Comparison of ENCODE assay signal across 8 cellular contexts in genomic region chr3:5006755-5007202, GRCh38. TPM values are rescaled to one million over a fixed set of nuclear protein-coding genes. Genes with fewer than 3 reads are reported as not detected.
DNase-seq lines count a peak whose midpoint lies in the region; ATAC-seq and TF ChIP-seq lines count a peak whose summit lies in the region.

No MANE protein-coding gene starts in this region.

- H3K27ac Mint-ChIP-seq in naive thymus-derived CD4-positive, alpha-beta T cell: peak overlapping the region in 5 of 9 donors; percentile 28 to 82 (median 54)

- peaks cover 0 to 4% of the 10 kb centered on the region in 2 donors for H3K4me1 ChIP-seq in right atrium auricular region
- H3K4me1 ChIP-seq in naive thymus-derived CD4-positive, alpha-beta T cell (ENCODE audit: control insufficient read depth in 2 of 2, insufficient read depth in 2 of 2, low read length in 2 of 2): peaks cover 0 to 39% of the 10 kb centered on the region in 2 donors

- no peaks in the 10 kb centered on the region for H3K27me3 ChIP-seq in right atrium auricular region
- no peaks in the 10 kb centered on the region for H3K27me3 ChIP-seq in naive thymus-derived CD4-positive, alpha-beta T cell (ENCODE audit: control insufficient read depth in 2 of 2, insufficient read depth in 2 of 2, low read length in 2 of 2)

- peak; percentile 54 for DNase-seq in Right ventricle myocardium superior
- no peak for DNase-seq in right atrium auricular region (ENCODE audit: low spot score)
- DNase-seq in activated CD8-positive, alpha-beta memory T cell treated with anti-CD3 and anti-CD28 coated beads, Interleukin-2, amount 50 U/mL, for 48 hours: peak; percentile 85
- peak in 2 of 9 donors; percentile 22 to 82 for DNase-seq in naive thymus-derived CD4-positive, alpha-beta T cell
- no peak for DNase-seq in NCI-H2107 treated with DMSO at 0.1 percent for 48 hours (lab: John Stamatoyannopoulos, UW; ENCODE audit: unreplicated experiment)
- no peak for DNase-seq in retina
- DNase-seq in OCI-M2 (lab: John Stamatoyannopoulos, UW; ENCODE audit: unreplicated experiment): no peak

- no peak overlapping the region for H3K27ac ChIP-seq in right atrium auricular region
- H3K27ac ChIP-seq in naive thymus-derived CD4-positive, alpha-beta T cell (ENCODE audit: low read depth, low read length): no peak overlapping the region

- CTCF ChIA-PET in naive thymus-derived CD4-positive, alpha-beta T cell (lab: Charles Lee): no interaction called here

- intact Hi-C loops in Right ventricle myocardium superior (cut with DNase I): no loop called here
- intact Hi-C loops in naive thymus-derived CD4-positive, alpha-beta T cell (cut with micrococcal nuclease): loop anchor here in 1 of 2 donors (1.0 to 5.0 kb wide), 6 partner anchors 13 to 514 kb away; partner anchors contain the start of genes EDEM1 and ITPR1

- TF ChIP-seq CTCF in right atrium auricular region (IDR thresholded peaks at IDR 0.05): no peak

- peak overlapping the region in 2 of 10 donors; percentile 42 to 55 for H3K4me3 Mint-ChIP-seq in naive thymus-derived CD4-positive, alpha-beta T cell

- H3K4me1 Mint-ChIP-seq in naive thymus-derived CD4-positive, alpha-beta T cell: peaks cover 0 to 67% (median 7%) of the 10 kb centered on the region in 7 donors

- POLR2A ChIA-PET in naive thymus-derived CD4-positive, alpha-beta T cell (lab: Charles Lee): no interaction called here

- H3K36me3 ChIP-seq in right atrium auricular region: no peaks in the 10 kb centered on the region
- no peaks in the 10 kb centered on the region for H3K36me3 ChIP-seq in naive thymus-derived CD4-positive, alpha-beta T cell (ENCODE audit: control insufficient read depth in 2 of 3, insufficient read depth in 3 of 3, low read length in 3 of 3)

- H3K9me3 ChIP-seq in right atrium auricular region: no peaks in the 10 kb centered on the region
- no peaks in the 10 kb centered on the region for H3K9me3 ChIP-seq in naive thymus-derived CD4-positive, alpha-beta T cell (ENCODE audit: control insufficient read depth in 2 of 3, low read length in 3 of 3)

- H3K9me3 Mint-ChIP-seq in naive thymus-derived CD4-positive, alpha-beta T cell: no peaks in the 10 kb centered on the region

- peaks cover 0 to 8% (median 0%) of the 10 kb centered on the region in 5 donors for H3K27me3 Mint-ChIP-seq in naive thymus-derived CD4-positive, alpha-beta T cell

- peaks cover 0 to 3% (median 0%) of the 10 kb centered on the region in 5 donors for H3K36me3 Mint-ChIP-seq in naive thymus-derived CD4-positive, alpha-beta T cell

- H3K4me3 ChIP-seq in right atrium auricular region: no peak overlapping the region
- H3K4me3 ChIP-seq in naive thymus-derived CD4-positive, alpha-beta T cell (ENCODE audit: low read length): no peak overlapping the region

- no peak for ATAC-seq in Right ventricle myocardium superior (ENCODE audit: poor library complexity)
- ATAC-seq in HG03280 (IDR thresholded peaks at IDR 0.05; ENCODE audit: unreplicated experiment): peak; percentile 59
- peak; percentile 83 for ATAC-seq in naive thymus-derived CD4-positive, alpha-beta T cell

RNA-seq across cellular contexts. Expression of gene BHLHE40, which starts 27.5 kb away (rescaled TPM):
- total RNA-seq in Right ventricle myocardium superior (22.8 TPM), right atrium auricular region (10 to 100 TPM; 32.3 to 49.5 TPM)
- 100 to 1,000 TPM in 2 of 5 experiments, 10 to 100 TPM in 1, 1 to 10 TPM in 2; 3.9 to 383 (median 71.2) TPM for total RNA-seq in naive thymus-derived CD4-positive, alpha-beta T cell
- 1 to 10 TPM in 1 of 2 donors, under 1 TPM in 1; 0.82 to 3.1 TPM for polyA plus RNA-seq in naive thymus-derived CD4-positive, alpha-beta T cell

Comparison
In these comparisons a context has a peak if more than half of its experiments do, and no peak if none do; other contexts are left out.
1. DNase-seq: peak in Right ventricle myocardium superior (single experiment) and activated CD8-positive, alpha-beta memory T cell treated with anti-CD3 and anti-CD28 coated beads, Interleukin-2, amount 50 U/mL, for 48 hours (single experiment); none in right atrium auricular region (single experiment), NCI-H2107 treated with DMSO at 0.1 percent for 48 hours (single experiment), retina (single experiment) and OCI-M2 (single experiment).